18 cellular contexts compared by ENCODE assay signal in genomic region chr2:44931177-44931795, GRCh38. TPM values are rescaled to one million over a fixed set of nuclear protein-coding genes. Genes with fewer than 3 reads are reported as not detected.
"Had no signal": no experiment of that assay in that cellular context is flagged by ENCODE, and none has a peak within 500 bp of the region (broad histone marks: within the 10 kb centered on the region; RNA-seq: fewer than 3 reads in every experiment).

No MANE protein-coding gene starts in this region.

- H3K36me3 ChIP-seq: brain microvascular endothelial cell, heart left ventricle, right lobe of liver, tibial nerve had no signal

- H3K27ac Mint-ChIP-seq: activated CD4-positive, alpha-beta memory T cell treated with anti-CD3 and anti-CD28 coated beads, Interleukin-2, amount 10 ng/mL, durations not matched to agents 7 days and 5 days; activated naive CD4-positive, alpha-beta T cell treated with anti-CD3 and anti-CD28 coated beads, Interleukin-2, amount 50 U/mL, for 24 hours; activated T-helper 2 cell treated with anti-CD3 and anti-CD28 coated beads, Interferon-gamma antibody, Interleukin-2, Interleukin-4, amounts not matched to agents 10 μg/mL and 5 μg/mL and 100 μg/mL, durations not matched to agents 14 hours and 24 hours and 36 hours; stimulated activated memory B cell treated with anti-CD40 and anti-IgM and Interleukin-4, amounts not matched to agents 10 μg/mL and 1 μg/mL and 100 μg/mL, for 72 hours had no signal

- H3K4me3 ChIP-seq: dorsolateral prefrontal cortex, heart left ventricle, right lobe of liver, tibial nerve had no signal

- FAIRE-seq: kidney had no signal

- H3K4me3 Mint-ChIP-seq: activated naive CD4-positive, alpha-beta T cell treated with anti-CD3 and anti-CD28 coated beads, Interleukin-2, amount 50 U/mL, for 24 hours had no signal

- H3K9me3 Mint-ChIP-seq: activated CD4-positive, alpha-beta memory T cell treated with anti-CD3 and anti-CD28 coated beads, Interleukin-2, amount 10 ng/mL, durations not matched to agents 7 days and 5 days; activated naive CD4-positive, alpha-beta T cell treated with anti-CD3 and anti-CD28 coated beads, Interleukin-2, amount 50 U/mL, for 24 hours; activated T-helper 2 cell treated with anti-CD3 and anti-CD28 coated beads, Interferon-gamma antibody, Interleukin-2, Interleukin-4, amounts not matched to agents 10 μg/mL and 5 μg/mL and 100 μg/mL, durations not matched to agents 14 hours and 24 hours and 36 hours; stimulated activated memory B cell treated with anti-CD40 and anti-IgM and Interleukin-4, amounts not matched to agents 10 μg/mL and 1 μg/mL and 100 μg/mL, for 72 hours had no signal

- H3K36me3 Mint-ChIP-seq: activated naive CD4-positive, alpha-beta T cell treated with anti-CD3 and anti-CD28 coated beads, Interleukin-2, amount 50 U/mL, for 24 hours; stimulated activated memory B cell treated with anti-CD40 and anti-IgM and Interleukin-4, amounts not matched to agents 10 μg/mL and 1 μg/mL and 100 μg/mL, for 72 hours had no signal

- H3K9me3 ChIP-seq: heart left ventricle, right lobe of liver, tibial nerve had no signal

- DNase-seq: activated CD4-positive, alpha-beta memory T cell treated with anti-CD3 and anti-CD28 coated beads, Interleukin-2, amount 10 ng/mL, durations not matched to agents 7 days and 5 days; activated CD8-positive, alpha-beta memory T cell treated with anti-CD3 and anti-CD28 coated beads, Interleukin-2, amount 50 U/mL, for 48 hours; brain microvascular endothelial cell; dorsolateral prefrontal cortex; foreskin melanocyte; heart left ventricle; kidney; right lobe of liver; T-helper 9 cell had no signal

- ATAC-seq: heart left ventricle; right lobe of liver; stimulated activated memory B cell treated with anti-CD40 and anti-IgM and Interleukin-4, amounts not matched to agents 10 μg/mL and 1 μg/mL and 100 μg/mL, for 72 hours had no signal

- H3K27ac ChIP-seq: brain microvascular endothelial cell, dorsolateral prefrontal cortex, heart left ventricle, right lobe of liver, tibial nerve had no signal

RNA-seq across cellular contexts. Expression of gene SIX3, which starts 10.2 kb away (rescaled TPM):
- total RNA-seq: cerebellum, heart left ventricle, liver, mesenteric fat pad, right lobe of liver, SK-MEL-5, subcutaneous adipose tissue had no signal
- polyA plus RNA-seq: heart left ventricle, liver had no signal
